9 cellular contexts compared by ENCODE assay signal in genomic region chr1:171653796-171654704, GRCh38. TPM values are rescaled to one million over a fixed set of nuclear protein-coding genes. Genes with fewer than 3 reads are reported as not detected.
DNase-seq lines count a peak whose midpoint lies in the region; ATAC-seq, FAIRE-seq and TF ChIP-seq lines count a peak whose summit lies in the region.
"Had no signal": no experiment of that assay in that cellular context is flagged by ENCODE, and none has a peak within 500 bp of the region (broad histone marks: within the 10 kb centered on the region; RNA-seq: fewer than 3 reads in every experiment).

No MANE protein-coding gene starts in this region.

- TF ChIP-seq CTCF in A549 (IDR thresholded peaks at IDR 0.05) = no peak
- no peak for TF ChIP-seq CTCF in cardiac muscle cell (IDR thresholded peaks at IDR 0.05; ENCODE audit: low read depth, low read length)
- TF ChIP-seq CTCF in MM.1S (IDR thresholded peaks at IDR 0.05; ENCODE audit: low read length) = no peak

- no peaks in the 10 kb centered on the region for H3K36me3 ChIP-seq in adipocyte (ENCODE audit: control insufficient read depth, insufficient read depth, low read length, severe bottlenecking)
- no peaks in the 10 kb centered on the region for H3K36me3 ChIP-seq in cardiac muscle cell
- H3K36me3 ChIP-seq in MM.1S (replicated peaks; ENCODE audit: insufficient read depth, low read length) = no peaks in the 10 kb centered on the region

- POLR2A ChIA-PET in A549 (lab: Yijun Ruan, JAX) = no interaction called here

- no peak; a peak in 2 of 6 replicates for ATAC-seq in A549

- WGBS in A549 (ENCODE audit: missing lambda C conversion rate) = 43% methylated on average over 7 of the region's 7 CpGs

- no peaks in the 10 kb centered on the region for H3K9me3 ChIP-seq in A549
- H3K9me3 ChIP-seq in adipocyte (ENCODE audit: control insufficient read depth, low read length) = no peaks in the 10 kb centered on the region
- no peaks in the 10 kb centered on the region for H3K9me3 ChIP-seq in cardiac muscle cell (ENCODE audit: low read depth)
- H3K9me3 ChIP-seq in MM.1S (replicated peaks; ENCODE audit: insufficient read depth, low read length) = no peaks in the 10 kb centered on the region

- H3K9ac ChIP-seq in adipocyte (ENCODE audit: low read length) (peak overlapping the region; percentile 51), MM.1S (ENCODE audit: low read length) (no peak overlapping the region)

- no peak for TF ChIP-seq RAD21 in A549 (conservative IDR thresholded peaks at IDR 0.05 in 1 of 2, IDR thresholded peaks at IDR 0.05 in 1 of 2)

- DNase-seq in A549 (ENCODE audit: low read depth in 1 of 2, low spot score in 1 of 2) = no peak
- DNase-seq in adipocyte (ENCODE audit: low read depth) = peak; percentile 66
- DNase-seq in cardiac muscle cell (ENCODE audit: low read depth in 1 of 2, low spot score in 1 of 2) = peak; percentile 56 to 79
- peak; percentile 36 for DNase-seq in non-pigmented ciliary epithelial cell (ENCODE audit: low read depth)
- DNase-seq in NCI-H128 (lab: John Stamatoyannopoulos, UW; ENCODE audit: unreplicated experiment) = no peak
- DNase-seq in MM.1S = no peak
- DNase-seq in erythroblast (lab: John Stamatoyannopoulos, UW) = no peak
- no peak for DNase-seq in mesenteric fat pad (ENCODE audit: low spot score)
- DNase-seq: Kasumi-1 had no signal

- H3K27me3 ChIP-seq in adipocyte (replicated peaks; ENCODE audit: control insufficient read depth, insufficient read depth, low read length) = no peaks in the 10 kb centered on the region
- H3K27me3 ChIP-seq in cardiac muscle cell = no peaks in the 10 kb centered on the region
- H3K27me3 ChIP-seq in MM.1S (replicated peaks; ENCODE audit: insufficient read depth, low read length) = no peaks in the 10 kb centered on the region

- H3K4me2 ChIP-seq in A549 = peak overlapping the region; percentile 11; the same call in 2 of the 3 replicates
- H3K4me2 ChIP-seq in MM.1S (ENCODE audit: low read depth, low read length) = no peak overlapping the region

- no peak overlapping the region for H3K27ac ChIP-seq in A549
- peak overlapping the region; percentile 98 for H3K27ac ChIP-seq in cardiac muscle cell
- no peak overlapping the region for H3K27ac ChIP-seq in MM.1S (ENCODE audit: low read length)

- H3K4me3 ChIP-seq in A549 (no peak overlapping the region), adipocyte (ENCODE audit: low read length) (peak overlapping the region; percentile 17), cardiac muscle cell (no peak overlapping the region), MM.1S (ENCODE audit: low read length) (no peak overlapping the region)

- H3K4me1 ChIP-seq in A549 (peaks cover 16% of the 10 kb centered on the region; the same call in 2 of the 3 replicates), adipocyte (ENCODE audit: control insufficient read depth, insufficient read depth, low read length) (peaks cover 25% of the 10 kb centered on the region), cardiac muscle cell (ENCODE audit: low read depth) (peaks cover 26% of the 10 kb centered on the region), MM.1S (ENCODE audit: low read length) (no peaks in the 10 kb centered on the region)

- CTCF ChIA-PET in A549 (lab: Yijun Ruan, JAX) = interaction anchor here (0.8 to 6.6 kb wide), 6 partner anchors 7 to 71 kb away, joined by 3 to 48 read pairs (median 4); no protein-coding TSS in a partner anchor

- TF ChIP-seq EP300 in A549 (IDR thresholded peaks at IDR 0.05) = no peak

- H2AFZ ChIP-seq in MM.1S (ENCODE audit: low read length) = no peak overlapping the region

- no peak for TF ChIP-seq POLR2A in A549 (IDR thresholded peaks at IDR 0.05; ENCODE audit: low read length)
- no peak for TF ChIP-seq POLR2A in erythroblast (IDR thresholded peaks at IDR 0.05; ENCODE audit: low read length)

- no peaks in the 10 kb centered on the region for H3K9me2 ChIP-seq in MM.1S (replicated peaks; ENCODE audit: insufficient read depth, low read length)

- H3K79me2 ChIP-seq in MM.1S (ENCODE audit: low read length) = no peaks in the 10 kb centered on the region

- no peaks in the 10 kb centered on the region for H3F3A ChIP-seq in MM.1S (ENCODE audit: insufficient read depth, low read length)

- H4K20me1 ChIP-seq in MM.1S (ENCODE audit: insufficient read depth, low read length) = no peaks in the 10 kb centered on the region

- FAIRE-seq in A549 (lab: Jason Lieb, UNC) = no peak

TF ChIP-seq in A549, 52 proteins besides CTCF, POLR2A, EP300 and RAD21:
- no peak for TF ChIP-seq NFE2L2 (conservative IDR thresholded peaks at IDR 0.05; ENCODE audit: low read length)
- no peak for TF ChIP-seq ELK1 (IDR thresholded peaks at IDR 0.05; ENCODE audit: low read depth, low read length)
- TF ChIP-seq EHMT2 (IDR thresholded peaks at IDR 0.05; ENCODE audit: low read depth) = no peak
- no peak for TF ChIP-seq REST (IDR thresholded peaks at IDR 0.05)
- no peak for TF ChIP-seq FOXS1 (CRISPR knock-in tag; IDR thresholded peaks at IDR 0.05)
- no peak for TF ChIP-seq ESRRA (IDR thresholded peaks at IDR 0.05; ENCODE audit: borderline replicate concordance, low read length)
- TF ChIP-seq RNF2 (IDR thresholded peaks at IDR 0.05; ENCODE audit: borderline replicate concordance, low read depth) = no peak
- TF ChIP-seq ZSCAN20 (CRISPR knock-in tag; IDR thresholded peaks at IDR 0.05) = no peak
- no peak for TF ChIP-seq CEBPB (IDR thresholded peaks at IDR 0.05)
- TF ChIP-seq HOXB5 (CRISPR knock-in tag; IDR thresholded peaks at IDR 0.05) = no peak
- TF ChIP-seq BHLHE40 (IDR thresholded peaks at IDR 0.05; ENCODE audit: low read depth, low read length) = no peak
- no peak for TF ChIP-seq CHD4 (IDR thresholded peaks at IDR 0.05; ENCODE audit: borderline replicate concordance)

RNA-seq across cellular contexts. Expression of gene MYOC, which starts 1.6 kb away (rescaled TPM):
- polyA plus RNA-seq in A549 (2011; rRNA removed) = not detected in 2 replicates
- polyA plus RNA-seq in A549 (2012; cell fraction: cytosol; rRNA removed) = not detected in 2 replicates
- not detected in 2 replicates for polyA plus RNA-seq in A549 (2012; cell fraction: nucleus; rRNA removed)
- not detected in 3 replicates for polyA plus RNA-seq in A549 (2017; fragmentation: RNase III; extraction: RNeasy Plus Mini Kit Qiagen cat#74134 plus additional on column Dnase treatment)
- not detected in 2 replicates for polyA minus RNA-seq in A549 (2011; rRNA and poly(A)+ RNA removed)
- total RNA-seq in cardiac muscle cell = 0.07 and 0.12 TPM in 2 replicates
- polyA plus RNA-seq in cardiac muscle cell = not detected in 2 replicates
- total RNA-seq in mesenteric fat pad = 6.3 TPM

RNA-seq across cellular contexts. Expression of gene MYOCOS, which starts 32.0 kb away (rescaled TPM):
- polyA plus RNA-seq in A549 (2011; rRNA removed) (not detected in 2 replicates), A549 (2017; fragmentation: RNase III; extraction: RNeasy Plus Mini Kit Qiagen cat#74134 plus additional on column Dnase treatment) (not detected in 3 replicates), cardiac muscle cell (0.10 TPM in 1 of 2 replicates, not detected in the other)
- not detected in 2 replicates for polyA plus RNA-seq in A549 (2012; cell fraction: cytosol; rRNA removed)
- polyA plus RNA-seq in A549 (2012; cell fraction: nucleus; rRNA removed) = not detected in 2 replicates
- polyA minus RNA-seq in A549 (2011; rRNA and poly(A)+ RNA removed) = not detected in 2 replicates
- total RNA-seq in cardiac muscle cell (not detected in 2 replicates), mesenteric fat pad (not detected)

Comparison
In these comparisons a context has a peak if more than half of its experiments do, and no peak if none do; other contexts are left out.
1. DNase-seq: peak in adipocyte (single experiment), cardiac muscle cell (2 of 2) and non-pigmented ciliary epithelial cell (single experiment); none in A549 (0 of 2), NCI-H128 (single experiment), MM.1S (single experiment), erythroblast (0 of 2) and mesenteric fat pad (single experiment).